ENCODE assay signal across 15 cellular contexts in genomic region chr13:24679686-24680085, GRCh38. TPM values are rescaled to one million over a fixed set of nuclear protein-coding genes. Genes with fewer than 3 reads are reported as not detected.
DNase-seq lines count a peak whose midpoint lies in the region; ATAC-seq and TF ChIP-seq lines count a peak whose summit lies in the region.
"Had no signal": no experiment of that assay in that cellular context is flagged by ENCODE, and none has a peak within 500 bp of the region (broad histone marks: within the 10 kb centered on the region; RNA-seq: fewer than 3 reads in every experiment).

No MANE protein-coding gene starts in this region.

- no peak overlapping the region for H3K27ac ChIP-seq in OCI-LY7 (ENCODE audit: low read depth, low read length, poor library complexity, severe bottlenecking)
- H3K27ac ChIP-seq: 22Rv1, neutrophil, tibial nerve had no signal

- peaks cover 24% of the 10 kb centered on the region for H3K4me1 Mint-ChIP-seq in T-helper 2 cell treated with Interferon-gamma antibody and Interleukin-4, amounts not matched to agents 5 μg/mL and 100 μg/mL, for 36 hours (ENCODE audit: low read depth)
- H3K4me1 Mint-ChIP-seq in chondrocyte (ENCODE audit: low read depth) (peaks cover 15% of the 10 kb centered on the region), neural crest cell (peaks cover 28% of the 10 kb centered on the region)

- peak overlapping the region; percentile 78 for H3K4me2 ChIP-seq in OCI-LY7 (ENCODE audit: low read length)

- TF ChIP-seq CTCF in OCI-LY7 (conservative IDR thresholded peaks at IDR 0.05; ENCODE audit: low read length) (no peak), chondrocyte (IDR thresholded peaks at IDR 0.05) (no peak), neural crest cell (conservative IDR thresholded peaks at IDR 0.05) (no peak)

- no TSS peak for BruUV-seq in OCI-LY7 (replicated peaks; lab: Mats Ljungman, UMichigan)

- no peaks in the 10 kb centered on the region for H3K9me2 ChIP-seq in OCI-LY7 (ENCODE audit: insufficient read depth, low read length)

- H4K20me1 ChIP-seq in OCI-LY7 (ENCODE audit: insufficient read depth, low read length): no peaks in the 10 kb centered on the region

- H3K4me3 Mint-ChIP-seq in T-helper 2 cell treated with Interferon-gamma antibody and Interleukin-4, amounts not matched to agents 5 μg/mL and 100 μg/mL, for 36 hours: peak overlapping the region; percentile 56
- peak overlapping the region; percentile 29 for H3K4me3 Mint-ChIP-seq in chondrocyte (ENCODE audit: unreplicated experiment)
- peak overlapping the region; percentile 76 for H3K4me3 Mint-ChIP-seq in neural crest cell
- H3K4me3 Mint-ChIP-seq: T-helper 1 cell treated with Interleukin-12 subunit alpha and Interleukin-12 subunit beta and Interleukin-4 antibody, amounts not matched to agents 30 μg/mL and 1 μg/mL, for 36 hours had no signal

- H3K27ac Mint-ChIP-seq in T-helper 2 cell treated with Interferon-gamma antibody and Interleukin-4, amounts not matched to agents 5 μg/mL and 100 μg/mL, for 36 hours: no peak overlapping the region
- H3K27ac Mint-ChIP-seq in chondrocyte (ENCODE audit: unreplicated experiment) (no peak overlapping the region), neural crest cell (ENCODE audit: unreplicated experiment) (no peak overlapping the region)
- H3K27ac Mint-ChIP-seq: T-helper 1 cell treated with Interleukin-12 subunit alpha and Interleukin-12 subunit beta and Interleukin-4 antibody, amounts not matched to agents 30 μg/mL and 1 μg/mL, for 36 hours had no signal

- POLR2A ChIA-PET in OCI-LY7 (lab: Charles Lee): no interaction called here

- H3K9me3 ChIP-seq in OCI-LY7 (ENCODE audit: low read length): no peaks in the 10 kb centered on the region
- H3K9me3 ChIP-seq: neutrophil, tibial nerve had no signal

- ATAC-seq in HG03460 (IDR thresholded peaks at IDR 0.05; ENCODE audit: unreplicated experiment): no peak

- CTCF ChIA-PET in OCI-LY7 (lab: Charles Lee; ENCODE audit: unreplicated experiment): no interaction called here

- no peak overlapping the region for H2AFZ ChIP-seq in OCI-LY7 (ENCODE audit: low read length)

- intact Hi-C loops in OCI-LY7 (cut with micrococcal nuclease; ENCODE audit: unreplicated experiment): loop anchor here (10.0 kb wide), 1 partner anchor 305 kb away; no protein-coding TSS in a partner anchor

- no peak for DNase-seq in T-helper 2 cell treated with Interferon-gamma antibody and Interleukin-4, amounts not matched to agents 5 μg/mL and 100 μg/mL, for 36 hours (ENCODE audit: low spot score)
- DNase-seq in T-helper 2 cell (no peak), OCI-LY7 (ENCODE audit: low spot score) (no peak), chondrocyte (ENCODE audit: low spot score) (no peak), neural crest cell (ENCODE audit: low read depth, low spot score) (no peak), NCI-H1092 (lab: John Stamatoyannopoulos, UW) (no peak), NCI-H526 treated with DMSO at 0.1 percent for 48 hours (lab: John Stamatoyannopoulos, UW) (no peak)
- DNase-seq: aorta; effector memory CD4-positive, alpha-beta T cell; NCI-H2171 had no signal

- H3K9me3 Mint-ChIP-seq in T-helper 2 cell treated with Interferon-gamma antibody and Interleukin-4, amounts not matched to agents 5 μg/mL and 100 μg/mL, for 36 hours: no peaks in the 10 kb centered on the region
- no peaks in the 10 kb centered on the region for H3K9me3 Mint-ChIP-seq in chondrocyte (ENCODE audit: low read depth)
- no peaks in the 10 kb centered on the region for H3K9me3 Mint-ChIP-seq in neural crest cell
- H3K9me3 Mint-ChIP-seq: T-helper 1 cell treated with Interleukin-12 subunit alpha and Interleukin-12 subunit beta and Interleukin-4 antibody, amounts not matched to agents 30 μg/mL and 1 μg/mL, for 36 hours had no signal

- peak overlapping the region; percentile 63 for H3K4me3 ChIP-seq in OCI-LY7 (ENCODE audit: low read depth, low read length, poor library complexity, severe bottlenecking)

- peaks cover 38% of the 10 kb centered on the region for H3K27me3 Mint-ChIP-seq in T-helper 2 cell treated with Interferon-gamma antibody and Interleukin-4, amounts not matched to agents 5 μg/mL and 100 μg/mL, for 36 hours (ENCODE audit: low read depth)
- H3K27me3 Mint-ChIP-seq in chondrocyte (ENCODE audit: low read depth) (peaks cover 35% of the 10 kb centered on the region), neural crest cell (ENCODE audit: low read depth) (peaks cover 48% of the 10 kb centered on the region)

- H3K36me3 ChIP-seq in OCI-LY7 (ENCODE audit: insufficient read depth, low read length): no peaks in the 10 kb centered on the region
- H3K36me3 ChIP-seq: neutrophil, tibial nerve had no signal

- peaks cover 23% of the 10 kb centered on the region for H3K4me1 ChIP-seq in OCI-LY7 (ENCODE audit: insufficient read depth, low read length, poor library complexity, severe bottlenecking)

- H3K79me2 ChIP-seq in OCI-LY7 (ENCODE audit: insufficient read depth, low read depth, low read length): no peaks in the 10 kb centered on the region

- no peaks in the 10 kb centered on the region for H3K36me3 Mint-ChIP-seq in T-helper 2 cell treated with Interferon-gamma antibody and Interleukin-4, amounts not matched to agents 5 μg/mL and 100 μg/mL, for 36 hours (ENCODE audit: low read depth)
- H3K36me3 Mint-ChIP-seq in chondrocyte (ENCODE audit: low read depth) (no peaks in the 10 kb centered on the region), neural crest cell (ENCODE audit: low read depth) (no peaks in the 10 kb centered on the region)

RNA-seq across cellular contexts. Expression of gene ATP12A, which starts 0.5 kb away (rescaled TPM):
- not detected in 2 replicates for total RNA-seq in OCI-LY7 (2014; rRNA removed; shearing (Covaris generic))
- total RNA-seq in OCI-LY7 (2022) (not detected in 2 replicates), chondrocyte (not detected in 3 replicates), neural crest cell (0.12 and 0.23 TPM in 2 replicates)
- total RNA-seq: aorta, tibial nerve had no signal
